Comparison of ENCODE assay signal across 10 cellular contexts in genomic region chr18:63180971-63181376, GRCh38.
DNase-seq lines count a peak whose midpoint lies in the region; ATAC-seq lines count a peak whose summit lies in the region.
"Had no signal": no experiment of that assay in that cellular context is flagged by ENCODE, and none has a peak within 500 bp of the region (broad histone marks: within the 10 kb centered on the region; RNA-seq: fewer than 3 reads in every experiment).

No MANE protein-coding gene starts in this region.

- H3K27ac ChIP-seq in cingulate gyrus (ENCODE audit: low read depth, low read length): peak overlapping the region; percentile 65
- H3K27ac ChIP-seq in effector memory CD4-positive, alpha-beta T cell (ENCODE audit: insufficient read depth, low read length, poor library complexity, severe bottlenecking): no peak overlapping the region
- H3K27ac ChIP-seq: ovary had no signal

- H3K36me3 ChIP-seq in HAP-1 (replicated peaks): no peaks in the 10 kb centered on the region
- H3K36me3 ChIP-seq in effector memory CD4-positive, alpha-beta T cell (ENCODE audit: control insufficient read depth, insufficient read depth, low read length): no peaks in the 10 kb centered on the region
- H3K36me3 ChIP-seq: ovary had no signal

- peaks cover 2% of the 10 kb centered on the region for H3K4me1 ChIP-seq in HAP-1
- H3K4me1 ChIP-seq in effector memory CD4-positive, alpha-beta T cell (ENCODE audit: control insufficient read depth, insufficient read depth, low read length, poor library complexity, severe bottlenecking): peaks cover 21% of the 10 kb centered on the region

- H3K4me3 ChIP-seq in HAP-1: no peak overlapping the region
- H3K4me3 ChIP-seq in effector memory CD4-positive, alpha-beta T cell (ENCODE audit: insufficient read depth, low read depth, low read length, poor library complexity, severe bottlenecking): no peak overlapping the region
- H3K4me3 ChIP-seq: ovary had no signal

- in situ Hi-C loops in HAP-1 (cut with MboI; ENCODE audit: low sequenced_read_pairs): no loop called here

- no peaks in the 10 kb centered on the region for H3K27me3 ChIP-seq in HAP-1 (ENCODE audit: low read depth)
- no peaks in the 10 kb centered on the region for H3K27me3 ChIP-seq in effector memory CD4-positive, alpha-beta T cell (replicated peaks; ENCODE audit: control insufficient read depth, insufficient read depth, low read length, poor library complexity, severe bottlenecking)
- H3K27me3 ChIP-seq: ovary had no signal

- ATAC-seq in GM18511 (IDR thresholded peaks at IDR 0.05; ENCODE audit: unreplicated experiment) (peak; percentile 58), GM19452 (IDR thresholded peaks at IDR 0.05; ENCODE audit: unreplicated experiment) (peak; percentile 39), HG03045 (IDR thresholded peaks at IDR 0.05; ENCODE audit: unreplicated experiment) (peak; percentile 64)

- no peaks in the 10 kb centered on the region for H3K9me3 ChIP-seq in HAP-1
- H3K9me3 ChIP-seq in effector memory CD4-positive, alpha-beta T cell (ENCODE audit: control insufficient read depth, low read length): no peaks in the 10 kb centered on the region
- H3K9me3 ChIP-seq: ovary had no signal

- DNase-seq in NCI-H1930 (lab: John Stamatoyannopoulos, UW) (no peak), HAP-1 (ENCODE audit: low spot score in 2 of 2) (no peak), SHP77 treated with DMSO at 0.1 percent for 48 hours (lab: John Stamatoyannopoulos, UW) (no peak)
- no peak for DNase-seq in effector memory CD4-positive, alpha-beta T cell
- DNase-seq: kidney, ovary had no signal
